40 cellular contexts compared by ENCODE assay signal in genomic region chr12:57199191-57199590, GRCh38. TPM values are rescaled to one million over a fixed set of nuclear protein-coding genes. Genes with fewer than 3 reads are reported as not detected.
"Had no signal": no experiment of that assay in that cellular context is flagged by ENCODE, and none has a peak within 500 bp of the region (broad histone marks: within the 10 kb centered on the region; RNA-seq: fewer than 3 reads in every experiment).

No MANE protein-coding gene starts in this region.

- DNase-seq: Karpas-422, Kasumi-1, MG63, MM.1S, MV-4-11, NCI-H1048, NCI-H1092, NCI-H1092 treated with DMSO at 0.1 percent for 48 hours, NCI-H1105, NCI-H1105 treated with DMSO at 0.1 percent for 48 hours, NCI-H1417, NCI-H1417 treated with DMSO at 0.1 percent for 48 hours, NCI-H1436, NCI-H1436 treated with DMSO at 0.1 percent for 48 hours, NCI-H146, NCI-H1694, NCI-H1694 treated with DMSO at 0.1 percent for 48 hours, NCI-H187, NCI-H187 treated with DMSO at 0.1 percent for 48 hours, NCI-H1930, NCI-H2029, NCI-H2029 treated with DMSO at 0.1 percent for 48 hours, NCI-H2081, NCI-H2081 treated with DMSO at 0.1 percent for 48 hours, NCI-H2107, NCI-H2171, NCI-H2171 treated with DMSO at 0.1 percent for 48 hours, NCI-H2227 treated with DMSO at 0.1 percent for 48 hours, NCI-H226, NCI-H345, NCI-H446, NCI-H446 treated with DMSO at 0.1 percent for 48 hours, NCI-H510A, NCI-H510A treated with DMSO at 0.1 percent for 48 hours, NCI-H524, NCI-H524 treated with DMSO at 0.1 percent for 48 hours had no signal

- H3K9me3 ChIP-seq: MG63 had no signal

- H3K4me3 ChIP-seq: MG63 had no signal

- H3K27me3 ChIP-seq: MG63 had no signal

RNA-seq across cellular contexts. Expression of gene LRP1-AS, which starts 51.8 kb away (rescaled TPM):
- total RNA-seq: LHCN-M2, M059J, MCF 10A, NCI-H460 had no signal
